In genomic region chr13:99323488-99323887, GRCh38 we compare ENCODE assay signal across 15 cellular contexts. TPM values are rescaled to one million over a fixed set of nuclear protein-coding genes. Genes with fewer than 3 reads are reported as not detected.
DNase-seq lines count a peak whose midpoint lies in the region; ATAC-seq and TF ChIP-seq lines count a peak whose summit lies in the region.
"Had no signal": no experiment of that assay in that cellular context is flagged by ENCODE, and none has a peak within 500 bp of the region (broad histone marks: within the 10 kb centered on the region; RNA-seq: fewer than 3 reads in every experiment).

No MANE protein-coding gene starts in this region.

- H3K27ac ChIP-seq in breast epithelium (peak overlapping the region in 1 of 2 donors; percentile 67), thymus (ENCODE audit: low read depth) (peak overlapping the region; percentile 52), GM23338 (ENCODE audit: low read depth) (no peak overlapping the region)

- no TSS peak for BruUV-seq in MCF 10A (replicated peaks; lab: Mats Ljungman, UMichigan)

- H3K9me2 ChIP-seq in GM23338 (ENCODE audit: insufficient read depth), result no peaks in the 10 kb centered on the region

- H3K4me2 ChIP-seq in GM23338, result no peak overlapping the region

- H3K4me1 Mint-ChIP-seq in MCF 10A (ENCODE audit: insufficient read depth, unreplicated experiment), result peaks cover 21% of the 10 kb centered on the region
- H3K4me1 Mint-ChIP-seq in GM23338, result no peaks in the 10 kb centered on the region
- H3K4me1 Mint-ChIP-seq: neural crest cell had no signal

- H3K36me3 ChIP-seq in breast epithelium (no peaks in the 10 kb centered on the region), thymus (ENCODE audit: control insufficient read depth, insufficient read depth) (peaks cover 11% of the 10 kb centered on the region), GM23338 (ENCODE audit: insufficient read depth) (peaks cover 4% of the 10 kb centered on the region; the same call in 1 of the 2 replicates)
- H3K36me3 ChIP-seq: uterus had no signal

- H3K36me3 Mint-ChIP-seq in MCF 10A (ENCODE audit: insufficient read depth, unreplicated experiment) (peaks cover 43% of the 10 kb centered on the region), GM23338 (ENCODE audit: low read depth) (peaks cover 4% of the 10 kb centered on the region)

- H3K4me3 Mint-ChIP-seq in MCF 10A (ENCODE audit: unreplicated experiment), result no peak overlapping the region
- H3K4me3 Mint-ChIP-seq in GM23338, result no peak overlapping the region
- H3K4me3 Mint-ChIP-seq: neural crest cell had no signal

- no peak for TF ChIP-seq CTCF in MCF 10A (IDR thresholded peaks at IDR 0.05; ENCODE audit: unreplicated experiment)
- TF ChIP-seq CTCF in breast epithelium (IDR thresholded peaks at IDR 0.05), result no peak
- TF ChIP-seq CTCF in GM23338 (conservative IDR thresholded peaks at IDR 0.05; ENCODE audit: low read depth in 2 of 2), result no peak

- no peaks in the 10 kb centered on the region for H3K27me3 Mint-ChIP-seq in MCF 10A (ENCODE audit: insufficient read depth, unreplicated experiment)
- no peaks in the 10 kb centered on the region for H3K27me3 Mint-ChIP-seq in GM23338 (ENCODE audit: insufficient read depth, low read depth, poor library complexity)

- H4K20me1 ChIP-seq in GM23338 (replicated peaks; ENCODE audit: insufficient read depth), result peaks cover 3% of the 10 kb centered on the region; the same call in 1 of the 2 replicates

- H3K4me1 ChIP-seq in breast epithelium (no peaks in the 10 kb centered on the region), thymus (ENCODE audit: control insufficient read depth, insufficient read depth, low read length) (no peaks in the 10 kb centered on the region), GM23338 (ENCODE audit: insufficient read depth) (no peaks in the 10 kb centered on the region)
- H3K4me1 ChIP-seq: uterus had no signal

- POLR2A ChIA-PET in MCF 10A (lab: Yijun Ruan, JAX), result no interaction called here

- TF ChIP-seq POLR2A in breast epithelium (IDR thresholded peaks at IDR 0.05), result no peak

- no peaks in the 10 kb centered on the region for H3K27me3 ChIP-seq in breast epithelium
- H3K27me3 ChIP-seq in thymus (ENCODE audit: control insufficient read depth, insufficient read depth), result no peaks in the 10 kb centered on the region
- no peaks in the 10 kb centered on the region for H3K27me3 ChIP-seq in GM23338 (ENCODE audit: insufficient read depth)
- H3K27me3 ChIP-seq: uterus had no signal

- peak; percentile 53 for DNase-seq in MCF 10A (ENCODE audit: unreplicated experiment)
- no peak for DNase-seq in breast epithelium (ENCODE audit: low spot score in 2 of 2)
- DNase-seq in NCI-H2196 treated with DMSO at 0.1 percent for 48 hours (lab: John Stamatoyannopoulos, UW; ENCODE audit: unreplicated experiment), result no peak
- DNase-seq in NCI-H2107 treated with DMSO at 0.1 percent for 48 hours (lab: John Stamatoyannopoulos, UW; ENCODE audit: unreplicated experiment), result no peak
- DNase-seq in GM23338 (ENCODE audit: low spot score), result no peak
- DNase-seq: GF-D8; left cardiac atrium; NCI-H1694; NK-92 treated with Interleukin-12 subunit alpha and Interleukin-12 subunit beta, amount 100 ng/mL, for 24 hours; small intestine; uterus had no signal

- H2AFZ ChIP-seq in GM23338, result no peak overlapping the region

- H3K4me3 ChIP-seq in breast epithelium (no peak overlapping the region), thymus (ENCODE audit: low read length) (no peak overlapping the region), GM23338 (no peak overlapping the region)
- H3K4me3 ChIP-seq: uterus had no signal

- no peaks in the 10 kb centered on the region for H3F3A ChIP-seq in GM23338 (replicated peaks; ENCODE audit: low read depth)

- no peak overlapping the region for H3K27ac Mint-ChIP-seq in MCF 10A (ENCODE audit: low read depth, unreplicated experiment)
- no peak overlapping the region for H3K27ac Mint-ChIP-seq in GM23338

- 0 out of 2 replicates have a peak, but pooled peaks cover 3% of the 10 kb centered on the region for H3K79me2 ChIP-seq in GM23338 (replicated peaks; ENCODE audit: insufficient read depth)

- intact Hi-C loops in MCF 10A (cut with micrococcal nuclease), result no loop called here
- intact Hi-C loops in breast epithelium (cut with DNase I; ENCODE audit: low total_unique reads), result no loop called here

- CTCF ChIA-PET in MCF 10A (lab: Yijun Ruan, JAX), result interaction anchor here (0.7 to 1.4 kb wide), 4 partner anchors 11 to 174 kb away, joined by 3 to 6 read pairs (median 3); no protein-coding TSS in a partner anchor

- H3K9me3 ChIP-seq in breast epithelium, result no peaks in the 10 kb centered on the region
- no peaks in the 10 kb centered on the region for H3K9me3 ChIP-seq in thymus (ENCODE audit: control insufficient read depth)
- H3K9me3 ChIP-seq: uterus had no signal

- H3K9me3 Mint-ChIP-seq in MCF 10A (ENCODE audit: unreplicated experiment) (no peaks in the 10 kb centered on the region), GM23338 (no peaks in the 10 kb centered on the region)
- H3K9me3 Mint-ChIP-seq: neural crest cell had no signal

- ATAC-seq in SK-N-SH treated with all-trans-retinoic acid at 6 μM for 48 hours, result peak; percentile 8; the same call in 1 of the 3 replicates
- peak; percentile 80 for ATAC-seq in esophagus mucosa
- ATAC-seq in GM23338, result no peak

- WGBS in thymus, result over 99% methylated on average over 3 of the region's 3 CpGs

TF ChIP-seq in SK-N-SH treated with all-trans-retinoic acid at 6 μM for 48 hours, 23 proteins besides CTCF, POLR2A, EP300 and RAD21 (continues in another document):
- TF ChIP-seq TCF4 (CRISPR knock-in tag; IDR thresholded peaks at IDR 0.05; ENCODE audit: borderline replicate concordance), result no peak
- TF ChIP-seq ZFP30 (CRISPR knock-in tag; IDR thresholded peaks at IDR 0.05), result no peak
- no peak for TF ChIP-seq ZNF565 (CRISPR knock-in tag; conservative IDR thresholded peaks at IDR 0.05; ENCODE audit: low read depth)
- no peak for TF ChIP-seq OSR1 (CRISPR knock-in tag; IDR thresholded peaks at IDR 0.05)
- TF ChIP-seq, protein P1, sequence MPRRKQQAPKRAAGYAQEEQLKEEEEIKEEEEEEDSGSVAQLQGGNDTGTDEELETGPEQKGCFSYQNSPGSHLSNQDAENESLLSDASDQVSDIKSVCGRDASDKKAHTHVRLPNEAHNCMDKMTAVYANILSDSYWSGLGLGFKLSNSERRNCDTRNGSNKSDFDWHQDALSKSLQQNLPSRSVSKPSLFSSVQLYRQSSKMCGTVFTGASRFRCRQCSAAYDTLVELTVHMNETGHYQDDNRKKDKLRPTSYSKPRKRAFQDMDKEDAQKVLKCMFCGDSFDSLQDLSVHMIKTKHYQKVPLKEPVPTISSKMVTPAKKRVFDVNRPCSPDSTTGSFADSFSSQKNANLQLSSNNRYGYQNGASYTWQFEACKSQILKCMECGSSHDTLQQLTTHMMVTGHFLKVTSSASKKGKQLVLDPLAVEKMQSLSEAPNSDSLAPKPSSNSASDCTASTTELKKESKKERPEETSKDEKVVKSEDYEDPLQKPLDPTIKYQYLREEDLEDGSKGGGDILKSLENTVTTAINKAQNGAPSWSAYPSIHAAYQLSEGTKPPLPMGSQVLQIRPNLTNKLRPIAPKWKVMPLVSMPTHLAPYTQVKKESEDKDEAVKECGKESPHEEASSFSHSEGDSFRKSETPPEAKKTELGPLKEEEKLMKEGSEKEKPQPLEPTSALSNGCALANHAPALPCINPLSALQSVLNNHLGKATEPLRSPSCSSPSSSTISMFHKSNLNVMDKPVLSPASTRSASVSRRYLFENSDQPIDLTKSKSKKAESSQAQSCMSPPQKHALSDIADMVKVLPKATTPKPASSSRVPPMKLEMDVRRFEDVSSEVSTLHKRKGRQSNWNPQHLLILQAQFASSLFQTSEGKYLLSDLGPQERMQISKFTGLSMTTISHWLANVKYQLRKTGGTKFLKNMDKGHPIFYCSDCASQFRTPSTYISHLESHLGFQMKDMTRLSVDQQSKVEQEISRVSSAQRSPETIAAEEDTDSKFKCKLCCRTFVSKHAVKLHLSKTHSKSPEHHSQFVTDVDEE (CRISPR knock-in tag; IDR thresholded peaks at IDR 0.05), result no peak
- TF ChIP-seq GLIS3 (CRISPR knock-in tag; IDR thresholded peaks at IDR 0.05), result no peak
- TF ChIP-seq ISL1 (CRISPR knock-in tag; IDR thresholded peaks at IDR 0.05), result no peak
- no peak for TF ChIP-seq CSDC2 (CRISPR knock-in tag; IDR thresholded peaks at IDR 0.05)

TF ChIP-seq in GM23338, 12 proteins besides CTCF, POLR2A, EP300 and RAD21 (continues in another document):
- TF ChIP-seq ZNF114 (CRISPR knock-in tag; IDR thresholded peaks at IDR 0.05) (no peak), ZNF331 (CRISPR knock-in tag; IDR thresholded peaks at IDR 0.05; ENCODE audit: low read depth) (no peak), NANOG (IDR thresholded peaks at IDR 0.05; ENCODE audit: borderline replicate concordance) (no peak), CREB1 (CRISPR knock-in tag; IDR thresholded peaks at IDR 0.05; ENCODE audit: low read depth) (no peak), POLR2AphosphoS5 (IDR thresholded peaks at IDR 0.05; ENCODE audit: low read depth) (no peak), JUNB (IDR thresholded peaks at IDR 0.05; ENCODE audit: unreplicated experiment) (no peak)
- TF ChIP-seq, protein P2, sequence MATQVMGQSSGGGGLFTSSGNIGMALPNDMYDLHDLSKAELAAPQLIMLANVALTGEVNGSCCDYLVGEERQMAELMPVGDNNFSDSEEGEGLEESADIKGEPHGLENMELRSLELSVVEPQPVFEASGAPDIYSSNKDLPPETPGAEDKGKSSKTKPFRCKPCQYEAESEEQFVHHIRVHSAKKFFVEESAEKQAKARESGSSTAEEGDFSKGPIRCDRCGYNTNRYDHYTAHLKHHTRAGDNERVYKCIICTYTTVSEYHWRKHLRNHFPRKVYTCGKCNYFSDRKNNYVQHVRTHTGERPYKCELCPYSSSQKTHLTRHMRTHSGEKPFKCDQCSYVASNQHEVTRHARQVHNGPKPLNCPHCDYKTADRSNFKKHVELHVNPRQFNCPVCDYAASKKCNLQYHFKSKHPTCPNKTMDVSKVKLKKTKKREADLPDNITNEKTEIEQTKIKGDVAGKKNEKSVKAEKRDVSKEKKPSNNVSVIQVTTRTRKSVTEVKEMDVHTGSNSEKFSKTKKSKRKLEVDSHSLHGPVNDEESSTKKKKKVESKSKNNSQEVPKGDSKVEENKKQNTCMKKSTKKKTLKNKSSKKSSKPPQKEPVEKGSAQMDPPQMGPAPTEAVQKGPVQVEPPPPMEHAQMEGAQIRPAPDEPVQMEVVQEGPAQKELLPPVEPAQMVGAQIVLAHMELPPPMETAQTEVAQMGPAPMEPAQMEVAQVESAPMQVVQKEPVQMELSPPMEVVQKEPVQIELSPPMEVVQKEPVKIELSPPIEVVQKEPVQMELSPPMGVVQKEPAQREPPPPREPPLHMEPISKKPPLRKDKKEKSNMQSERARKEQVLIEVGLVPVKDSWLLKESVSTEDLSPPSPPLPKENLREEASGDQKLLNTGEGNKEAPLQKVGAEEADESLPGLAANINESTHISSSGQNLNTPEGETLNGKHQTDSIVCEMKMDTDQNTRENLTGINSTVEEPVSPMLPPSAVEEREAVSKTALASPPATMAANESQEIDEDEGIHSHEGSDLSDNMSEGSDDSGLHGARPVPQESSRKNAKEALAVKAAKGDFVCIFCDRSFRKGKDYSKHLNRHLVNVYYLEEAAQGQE (IDR thresholded peaks at IDR 0.05; ENCODE audit: unreplicated experiment), result no peak

RNA-seq across cellular contexts. Expression of gene GPR183, which starts 16.3 kb away (rescaled TPM):
- not detected in 2 replicates for total RNA-seq in MCF 10A (2022)
- 10 to 100 TPM; 10.2 to 30.1 (median 21.4) TPM for total RNA-seq in breast epithelium
- total RNA-seq in esophagus mucosa, result 0.76 TPM
- 33.0 TPM for polyA plus RNA-seq in thymus
- total RNA-seq in GM23338 (2014; rRNA removed; shearing (Covaris generic)), result not detected in 2 replicates
- polyA plus RNA-seq in GM23338 (2016; fragmentation: Nextera tagmentation; extraction: Ambion mirVana), result 0.78 and 0.92 TPM in 2 replicates
- total RNA-seq: neural crest cell had no signal
